8 cellular contexts compared by ENCODE assay signal in genomic region chr20:45322952-45323383, GRCh38. TPM values are rescaled to one million over a fixed set of nuclear protein-coding genes. Genes with fewer than 3 reads are reported as not detected.
DNase-seq lines count a peak whose midpoint lies in the region; ATAC-seq and TF ChIP-seq lines count a peak whose summit lies in the region.

No MANE protein-coding gene starts in this region.

- CTCF ChIA-PET in CD4-positive, alpha-beta memory T cell (lab: Charles Lee; ENCODE audit: partially characterized antibody), result interaction anchor here (0.7 to 7.9 kb wide), 10 partner anchors 9 to 447 kb away, joined by 3 to 125 read pairs (median 5); partner anchors contain the start of gene SYS1

- H3K27me3 Mint-ChIP-seq in CD4-positive, alpha-beta memory T cell, result no peaks in the 10 kb centered on the region

- H3K36me3 ChIP-seq in CD4-positive, alpha-beta memory T cell (ENCODE audit: insufficient read depth, low read length), result no peaks in the 10 kb centered on the region

- H3K27me3 ChIP-seq in CD4-positive, alpha-beta memory T cell (ENCODE audit: insufficient read depth, low read length), result no peaks in the 10 kb centered on the region

- H3K27ac ChIP-seq in CD4-positive, alpha-beta memory T cell (ENCODE audit: low read depth, low read length), result no peak overlapping the region

- H3K9me3 ChIP-seq in CD4-positive, alpha-beta memory T cell (ENCODE audit: control insufficient read depth in 1 of 2, low read length in 2 of 2), result no peaks in the 10 kb centered on the region

- POLR2A ChIA-PET in CD4-positive, alpha-beta memory T cell (lab: Charles Lee; ENCODE audit: partially characterized antibody), result no interaction called here

- intact Hi-C loops in CD4-positive, alpha-beta memory T cell (cut with micrococcal nuclease), result no loop called here

- H3K27ac Mint-ChIP-seq in CD4-positive, alpha-beta memory T cell, result no peak overlapping the region

- H3K4me1 Mint-ChIP-seq in CD4-positive, alpha-beta memory T cell, result peaks cover 13 to 32% (median 22%) of the 10 kb centered on the region in 4 donors

- TF ChIP-seq CTCF in astrocyte of the spinal cord (IDR thresholded peaks at IDR 0.05; ENCODE audit: low read depth, low read length), result peak; percentile 18

- H3K36me3 Mint-ChIP-seq in CD4-positive, alpha-beta memory T cell, result peaks cover 0 to 3% of the 10 kb centered on the region in 2 donors

- peak; percentile 62 for DNase-seq in GDM1 (lab: John Stamatoyannopoulos, UW)
- peak; percentile 96 for DNase-seq in MV-4-11 (lab: John Stamatoyannopoulos, UW)
- no peak for DNase-seq in astrocyte of the spinal cord (ENCODE audit: low read depth, low spot score)
- peak; percentile 64 for DNase-seq in kidney tubule cell (ENCODE audit: low spot score)
- no peak for DNase-seq in GM19238 (ENCODE audit: insufficient read length, low spot score)
- DNase-seq in CD4-positive, alpha-beta memory T cell, result no peak

- no peak for ATAC-seq in GM18870 (IDR thresholded peaks at IDR 0.05; ENCODE audit: unreplicated experiment)
- ATAC-seq in GM21717 (IDR thresholded peaks at IDR 0.05; ENCODE audit: unreplicated experiment), result no peak

- H3K4me3 ChIP-seq in astrocyte of the spinal cord (ENCODE audit: low read depth, low read length), result no peak overlapping the region
- H3K4me3 ChIP-seq in CD4-positive, alpha-beta memory T cell (ENCODE audit: low read length in 2 of 2), result no peak overlapping the region

- H3K4me1 ChIP-seq in CD4-positive, alpha-beta memory T cell (ENCODE audit: insufficient read depth, low read length), result peaks cover 29% of the 10 kb centered on the region

- no peak overlapping the region for H3K4me3 Mint-ChIP-seq in CD4-positive, alpha-beta memory T cell

- H3K9me3 Mint-ChIP-seq in CD4-positive, alpha-beta memory T cell, result no peaks in the 10 kb centered on the region

- in situ Hi-C loops in astrocyte of the spinal cord (cut with HindIII; ENCODE audit: low sequenced_read_pairs), result no loop called here

RNA-seq across cellular contexts. Expression of gene MATN4, which starts 14.9 kb away (rescaled TPM):
- total RNA-seq in CD4-positive, alpha-beta memory T cell, result not detected
- polyA plus RNA-seq in CD4-positive, alpha-beta memory T cell, result not detected

RNA-seq across cellular contexts. Expression of gene RBPJL, which starts 16.3 kb away (rescaled TPM):
- not detected for total RNA-seq in CD4-positive, alpha-beta memory T cell
- not detected for polyA plus RNA-seq in CD4-positive, alpha-beta memory T cell

RNA-seq across cellular contexts. Expression of gene SDC4, which starts 25.3 kb away (rescaled TPM):
- total RNA-seq in CD4-positive, alpha-beta memory T cell, result 1 to 10 TPM; 3.8 to 3.9 TPM
- 1 to 10 TPM; 1.2 to 2.3 TPM for polyA plus RNA-seq in CD4-positive, alpha-beta memory T cell

RNA-seq across cellular contexts. Expression of gene SYS1, which starts 40.0 kb away (rescaled TPM):
- 10 to 100 TPM; 56.4 to 56.6 TPM for total RNA-seq in CD4-positive, alpha-beta memory T cell
- 10 to 100 TPM; 24.7 to 30.2 TPM for polyA plus RNA-seq in CD4-positive, alpha-beta memory T cell

RNA-seq across cellular contexts. Expression of gene TP53TG5, which starts 55.2 kb away (rescaled TPM):
- total RNA-seq in CD4-positive, alpha-beta memory T cell, result under 1 TPM in 1 of 2 experiments, not detected in 1; 0.36 TPM
- polyA plus RNA-seq in CD4-positive, alpha-beta memory T cell, result under 1 TPM; 0.11 to 0.24 TPM

Comparison
In these comparisons a context has a peak if more than half of its experiments do, and no peak if none do; other contexts are left out.
1. DNase-seq: peak in GDM1 (single experiment), MV-4-11 (single experiment) and kidney tubule cell (single experiment); none in astrocyte of the spinal cord (single experiment), GM19238 (single experiment) and CD4-positive, alpha-beta memory T cell (0 of 5).